8 cellular contexts compared by ENCODE assay signal in the genomic region with DNA sequence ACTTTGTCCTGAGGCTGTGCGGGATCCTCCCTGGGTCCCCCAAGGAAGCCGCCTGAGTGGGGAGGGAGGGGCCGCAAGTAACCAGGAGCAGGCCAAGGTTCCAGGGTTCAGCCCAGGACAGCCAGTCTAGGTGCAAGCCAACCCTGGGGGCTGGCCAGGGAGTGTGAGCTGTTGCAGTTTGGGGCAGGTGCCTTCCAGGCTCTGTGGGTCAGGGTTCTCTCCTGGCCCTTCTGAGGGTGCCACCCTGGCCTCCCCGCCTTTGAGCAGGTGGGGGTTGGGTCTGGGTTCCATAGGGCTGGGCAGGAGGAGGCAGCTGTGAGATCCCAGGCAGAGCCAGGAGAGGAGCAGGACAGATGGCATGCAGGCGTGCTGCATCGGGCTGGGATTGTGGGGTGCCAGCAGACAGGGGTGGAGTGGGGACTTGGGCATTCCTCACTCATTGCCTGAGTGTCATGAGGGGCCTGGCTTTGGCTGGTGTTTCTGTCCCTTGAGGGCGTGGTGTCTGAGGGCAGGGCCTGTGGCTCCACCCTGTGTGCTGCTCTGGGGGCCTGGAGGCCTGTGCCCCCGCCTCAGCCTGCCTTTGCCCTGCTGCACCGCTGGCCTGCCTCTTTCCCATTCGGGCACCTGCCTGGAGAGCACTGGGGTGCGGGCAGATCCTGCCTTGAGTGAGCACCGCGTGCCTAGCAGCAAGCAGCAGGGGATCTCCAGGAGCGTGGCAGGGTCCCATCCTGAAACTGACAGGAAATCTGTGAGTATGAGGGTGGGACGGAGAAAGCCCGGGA. TPM values are rescaled to one million over a fixed set of nuclear protein-coding genes. Genes with fewer than 3 reads are reported as not detected.
DNase-seq lines count a peak whose midpoint lies in the region; ATAC-seq and TF ChIP-seq lines count a peak whose summit lies in the region.

No MANE protein-coding gene starts in this region.

- no peak for TF ChIP-seq EP300 in transverse colon (IDR thresholded peaks at IDR 0.05; ENCODE audit: low read depth)

- in situ Hi-C loops in transverse colon (cut with MboI; ENCODE audit: low pct_ligation_motif_present in 1 of 4, low pct_unique_long_range_greater_than_20kb in 1 of 4, low sequenced_read_pairs in 3 of 4): no loop called here

- H3K36me3 Mint-ChIP-seq in CD4-positive, alpha-beta T cell (ENCODE audit: low read depth): peaks cover 53% of the 10 kb centered on the region

- POLR2A ChIA-PET in CD4-positive, alpha-beta T cell (lab: Charles Lee): interaction anchor here (0.8 to 11.1 kb wide), 8 partner anchors 9 to 139 kb away, joined by 3 to 275 read pairs (median 5); a partner anchor contains a TSS

- peaks cover 100% of the 10 kb centered on the region for H3K4me1 Mint-ChIP-seq in CD4-positive, alpha-beta T cell (ENCODE audit: low read depth)

- H3K27ac ChIP-seq in CD4-positive, alpha-beta T cell (ENCODE audit: low read depth, low read length): peak overlapping the region; percentile 86
- H3K27ac ChIP-seq in SJSA1: peak overlapping the region; percentile 65
- peak overlapping the region; percentile 39 for H3K27ac ChIP-seq in right cardiac atrium (ENCODE audit: low read length)
- peak overlapping the region; percentile 78 to 86 (median 82) for H3K27ac ChIP-seq in transverse colon

- H3K36me3 ChIP-seq in SJSA1: peaks cover 31% of the 10 kb centered on the region
- no peaks in the 10 kb centered on the region for H3K36me3 ChIP-seq in transverse colon

- peak overlapping the region; percentile 90 for H3K27ac Mint-ChIP-seq in CD4-positive, alpha-beta T cell

- H3K4me3 ChIP-seq in SJSA1 (peak overlapping the region; percentile 30), right cardiac atrium (ENCODE audit: low read length) (no peak overlapping the region), transverse colon (peak overlapping the region in 1 of 4 donors; percentile 11)

- peak overlapping the region; percentile 90 for H3K4me3 Mint-ChIP-seq in CD4-positive, alpha-beta T cell

- H3K9me3 ChIP-seq in CD4-positive, alpha-beta T cell (ENCODE audit: control insufficient read depth, low read length): no peaks in the 10 kb centered on the region
- H3K9me3 ChIP-seq in SJSA1 (replicated peaks): no peaks in the 10 kb centered on the region
- no peaks in the 10 kb centered on the region for H3K9me3 ChIP-seq in right cardiac atrium (ENCODE audit: control insufficient read depth, low read length)
- H3K9me3 ChIP-seq in transverse colon: no peaks in the 10 kb centered on the region

- no peak for TF ChIP-seq CTCF in CD4-positive, alpha-beta T cell (IDR thresholded peaks at IDR 0.05)
- TF ChIP-seq CTCF in GM20000 (IDR thresholded peaks at IDR 0.05; ENCODE audit: extremely low read depth, missing control alignments) (no peak), transverse colon (IDR thresholded peaks at IDR 0.05) (no peak)

- 44% methylated on average over 16 of the region's 16 CpGs for WGBS in right cardiac atrium
- 36 to 40% methylated on average over 1 to 12 of the region's 16 CpGs for WGBS in transverse colon (ENCODE audit: low coverage in 1 of 2), 2 donors

- TF ChIP-seq POLR2A in transverse colon (IDR thresholded peaks at IDR 0.05): peak; percentile 29

- CTCF ChIA-PET in CD4-positive, alpha-beta T cell (lab: Charles Lee): interaction anchor here (0.9 to 1.5 kb wide), 2 partner anchors 21 to 42 kb away, joined by 3 to 4 read pairs; no protein-coding TSS in a partner anchor

- H3K9me3 Mint-ChIP-seq in CD4-positive, alpha-beta T cell: no peaks in the 10 kb centered on the region

- ATAC-seq in CD4-positive, alpha-beta T cell (ENCODE audit: poor library complexity): no peak
- ATAC-seq in right cardiac atrium (peak; percentile 67 to 77), GM18861 (IDR thresholded peaks at IDR 0.05; ENCODE audit: unreplicated experiment) (no peak)

- intact Hi-C loops in CD4-positive, alpha-beta T cell (cut with DNase I, micrococcal nuclease): loop anchor here in 1 of 2 experiments (5.0 kb wide), 2 partner anchors 47 to 142 kb away; no protein-coding TSS in a partner anchor
- intact Hi-C loops in right cardiac atrium (cut with DNase I): no loop called here
- intact Hi-C loops in transverse colon (cut with DNase I; ENCODE audit: low total_unique reads): no loop called here

- H3K27me3 Mint-ChIP-seq in CD4-positive, alpha-beta T cell: no peaks in the 10 kb centered on the region

- no peak for DNase-seq in CD4-positive, alpha-beta T cell
- DNase-seq in GM20000 (ENCODE audit: low spot score) (peak; percentile 45), SJSA1 (ENCODE audit: low read depth in 1 of 2, low spot score in 2 of 2) (peak in 1 of 2 experiments; percentile 40), right cardiac atrium (peak; percentile 54 to 86 (median 81)), transverse colon (peak; percentile 89), NCI-H2196 (lab: John Stamatoyannopoulos, UW; ENCODE audit: unreplicated experiment) (no peak), COLO668 (lab: John Stamatoyannopoulos, UW; ENCODE audit: unreplicated experiment) (no peak)

- H3K4me1 ChIP-seq in SJSA1 (replicated peaks) (peaks cover 52% of the 10 kb centered on the region), right cardiac atrium (ENCODE audit: control insufficient read depth, insufficient read depth, low read length) (peaks cover 68% of the 10 kb centered on the region), transverse colon (peaks cover 49 to 100% (median 75%) of the 10 kb centered on the region in 4 donors)

- H3K27me3 ChIP-seq in CD4-positive, alpha-beta T cell (ENCODE audit: control insufficient read depth, insufficient read depth, low read length): no peaks in the 10 kb centered on the region
- H3K27me3 ChIP-seq in SJSA1 (replicated peaks) (no peaks in the 10 kb centered on the region), right cardiac atrium (ENCODE audit: control insufficient read depth, insufficient read depth) (no peaks in the 10 kb centered on the region), transverse colon (no peaks in the 10 kb centered on the region)

RNA-seq across cellular contexts. Expression of a gene that starts 18.4 kb away (rescaled TPM):
- total RNA-seq in CD4-positive, alpha-beta T cell: 100 to 1,000 TPM; 284 to 308 TPM
- total RNA-seq in SJSA1 (2014; rRNA removed; shearing (Covaris generic)): 60.4 and 62.4 TPM in 2 replicates
- total RNA-seq in right cardiac atrium (100 to 1,000 TPM in 2 of 4 donors, 10 to 100 TPM in 2; 42.3 to 108 (median 88.2) TPM), transverse colon (10 to 100 TPM; 39.0 to 81.2 (median 68.8) TPM)
- polyA plus RNA-seq in right cardiac atrium: 52.7 TPM

Comparison
In these comparisons a context has a peak if more than half of its experiments do, and no peak if none do; other contexts are left out.
1. ATAC-seq: peak in right cardiac atrium (2 of 2); none in CD4-positive, alpha-beta T cell (single experiment) and GM18861 (single experiment).
2. DNase-seq: peak in GM20000 (single experiment), right cardiac atrium (3 of 3) and transverse colon (single experiment); none in CD4-positive, alpha-beta T cell (0 of 10), NCI-H2196 (single experiment) and COLO668 (single experiment).
3. Peak in every context shown above with its lines, with median percentiles within 50 percentile points of each other: H3K27ac ChIP-seq.